Comparison of ENCODE assay signal across 7 cellular contexts in the genomic region with DNA sequence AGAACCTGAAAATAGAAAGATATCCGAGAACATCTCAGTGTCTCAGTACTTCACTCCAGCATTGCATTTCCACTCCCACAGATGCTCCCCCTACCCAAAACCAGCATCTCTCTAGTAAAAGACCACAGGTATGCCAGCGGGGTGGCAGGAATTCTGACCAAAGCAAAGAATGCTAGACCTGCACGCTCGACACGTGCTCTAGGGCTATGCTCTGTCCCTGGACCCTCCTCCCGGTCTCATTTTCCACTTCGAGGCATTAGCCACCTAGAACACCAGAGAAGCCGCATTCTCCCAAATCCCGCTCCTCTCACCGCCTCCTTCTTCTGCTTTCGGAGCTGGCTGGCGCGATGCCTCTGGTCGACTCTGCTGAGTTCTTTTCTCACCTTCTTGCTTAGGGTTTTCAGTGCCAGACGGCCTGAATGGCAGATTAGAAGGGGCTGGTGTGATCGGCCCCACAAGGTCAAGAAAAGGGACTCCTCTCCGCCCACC. TPM values are rescaled to one million over a fixed set of nuclear protein-coding genes. Genes with fewer than 3 reads are reported as not detected.
DNase-seq lines count a peak whose midpoint lies in the region; ATAC-seq, FAIRE-seq and TF ChIP-seq lines count a peak whose summit lies in the region.

No MANE protein-coding gene starts in this region.

- peak; percentile 39 for FAIRE-seq in GM19239 (lab: Jason Lieb, UNC)

- H3K27me3 ChIP-seq in RWPE2 (ENCODE audit: insufficient read depth, poor library complexity, severe bottlenecking) = no peaks in the 10 kb centered on the region

- peak overlapping the region; percentile 82 for H3K4me3 ChIP-seq in RWPE2 (ENCODE audit: severe bottlenecking)
- peak overlapping the region; percentile 95 for H3K4me3 ChIP-seq in fibroblast of pulmonary artery (replicated peaks; ENCODE audit: low read depth, low read length)

- no peaks in the 10 kb centered on the region for H3K9me3 Mint-ChIP-seq in osteocyte (ENCODE audit: unreplicated experiment)

- peak overlapping the region; percentile 62 for H3K27ac ChIP-seq in RWPE2 (ENCODE audit: poor library complexity, severe bottlenecking)

- H3K36me3 Mint-ChIP-seq in osteocyte (ENCODE audit: unreplicated experiment) = peaks cover 13% of the 10 kb centered on the region

- no peaks in the 10 kb centered on the region for H3K27me3 Mint-ChIP-seq in osteocyte (ENCODE audit: unreplicated experiment)

- ATAC-seq in RWPE2 (ENCODE audit: low read depth) (no peak), GM21390 (IDR thresholded peaks at IDR 0.05; ENCODE audit: unreplicated experiment) (no peak)

- TF ChIP-seq CTCF in RWPE2 (IDR thresholded peaks at IDR 0.05; ENCODE audit: poor library complexity, severe bottlenecking) = no peak
- no peak for TF ChIP-seq CTCF in fibroblast of pulmonary artery (IDR thresholded peaks at IDR 0.05; ENCODE audit: low read length, missing control alignments)
- no peak for TF ChIP-seq CTCF in osteocyte (IDR thresholded peaks at IDR 0.05)

- peak overlapping the region; percentile 99 for H3K4me3 Mint-ChIP-seq in osteocyte (ENCODE audit: unreplicated experiment)

- peaks cover 52% of the 10 kb centered on the region for H3K36me3 ChIP-seq in RWPE2 (ENCODE audit: low read depth)

- H3K4me1 ChIP-seq in RWPE2 (ENCODE audit: insufficient read depth, poor library complexity, severe bottlenecking) = peaks cover 6% of the 10 kb centered on the region

- no peaks in the 10 kb centered on the region for H3K9me3 ChIP-seq in RWPE2 (ENCODE audit: severe bottlenecking)

- peak overlapping the region; percentile 94 for H3K27ac Mint-ChIP-seq in osteocyte (ENCODE audit: unreplicated experiment)

- no peak for DNase-seq in GM19239 (ENCODE audit: insufficient read length, low spot score)
- DNase-seq in RWPE2 (ENCODE audit: low spot score) = no peak
- DNase-seq in fibroblast of pulmonary artery (ENCODE audit: low read depth) = no peak
- DNase-seq in osteocyte (ENCODE audit: extremely low spot score, unreplicated experiment) = no peak
- DNase-seq in SIG-M5 treated with dmso at 0.1 percent for 504 hours (lab: John Stamatoyannopoulos, UW; ENCODE audit: unreplicated experiment) = no peak
- DNase-seq in midbrain (lab: John Stamatoyannopoulos, UW) = no peak

- H3K4me1 Mint-ChIP-seq in osteocyte (ENCODE audit: unreplicated experiment) = peaks cover 25% of the 10 kb centered on the region

RNA-seq across cellular contexts. Expression of a gene that starts 0.5 kb away (rescaled TPM):
- 26.3 and 27.5 TPM in 2 replicates for total RNA-seq in osteocyte

RNA-seq across cellular contexts. Expression of a gene that starts 1.5 kb away (rescaled TPM):
- 49.6 and 56.0 TPM in 2 replicates for total RNA-seq in osteocyte

RNA-seq across cellular contexts. Expression of a gene that starts 32.0 kb away (rescaled TPM):
- total RNA-seq in osteocyte = 16.3 and 18.9 TPM in 2 replicates

RNA-seq across cellular contexts. Expression of a gene that starts 32.2 kb away (rescaled TPM):
- 36.7 and 38.4 TPM in 2 replicates for total RNA-seq in osteocyte
